In the genomic region with DNA sequence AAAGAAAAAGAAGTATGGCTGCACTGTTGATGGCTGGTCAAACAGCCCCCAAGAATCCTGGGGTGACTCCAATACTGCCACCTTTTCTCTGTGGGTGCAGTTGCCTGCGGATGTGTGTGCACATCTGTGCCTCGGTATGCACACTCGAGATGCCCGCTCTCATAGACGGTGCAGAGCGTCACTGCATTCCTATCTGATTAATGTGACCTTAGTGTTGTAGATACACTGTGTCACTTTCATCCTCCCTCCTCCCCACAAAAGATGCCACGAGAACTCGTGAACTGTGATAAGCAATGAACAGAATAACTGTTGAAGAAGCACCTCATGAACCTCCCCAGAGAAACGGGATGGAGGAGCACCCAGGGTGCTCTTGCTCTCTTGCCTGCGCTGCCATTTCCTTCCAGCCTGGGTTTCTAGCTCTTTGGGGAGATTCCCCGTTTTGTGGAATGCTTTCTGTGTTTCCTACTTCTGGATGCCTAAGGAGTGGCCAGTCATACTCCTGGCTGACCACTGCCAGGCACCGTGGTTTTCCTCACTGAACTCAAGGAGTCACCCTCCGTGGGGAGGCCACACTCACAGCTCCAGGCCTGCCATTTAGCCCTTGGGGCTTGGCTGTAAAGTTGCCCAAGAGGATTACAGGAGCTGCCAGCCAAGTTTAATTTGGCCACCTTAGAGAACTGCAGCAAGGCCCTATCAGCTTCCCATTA, we compare ENCODE assay signal across 14 cellular contexts. TPM values are rescaled to one million over a fixed set of nuclear protein-coding genes. Genes with fewer than 3 reads are reported as not detected.
A peak's percentile ranks its signal among the peaks of the same experiment; 100 is the strongest.
DNase-seq lines count a peak whose midpoint lies in the region; ATAC-seq, FAIRE-seq and TF ChIP-seq lines count a peak whose summit lies in the region.
"Had no signal": no experiment of that assay in that cellular context is flagged by ENCODE, and none has a peak within 500 bp of the region (broad histone marks: within the 10 kb centered on the region; RNA-seq: fewer than 3 reads in every experiment).

No MANE protein-coding gene starts in this region.

- CTCF ChIA-PET in HEK293T (lab: Yijun Ruan, JAX): no interaction called here

- H3K27me3 ChIP-seq in psoas muscle (ENCODE audit: insufficient read depth in 3 of 3, low read length in 2 of 3) (no peaks in the 10 kb centered on the region), dorsolateral prefrontal cortex (no peaks in the 10 kb centered on the region)
- H3K27me3 ChIP-seq: heart left ventricle had no signal

- peaks cover 0 to 29% of the 10 kb centered on the region in 2 donors for H3K36me3 ChIP-seq in psoas muscle (ENCODE audit: insufficient read depth in 1 of 2, low read depth in 1 of 2)

- TF ChIP-seq CTCF in NB4 (IDR thresholded peaks at IDR 0.05; ENCODE audit: low read depth, low read length): no peak
- no peak for TF ChIP-seq CTCF in choroid plexus epithelial cell (conservative IDR thresholded peaks at IDR 0.05; ENCODE audit: low read depth, low read length)
- TF ChIP-seq CTCF in psoas muscle (IDR thresholded peaks at IDR 0.05): no peak
- no peak for TF ChIP-seq CTCF in dorsolateral prefrontal cortex (IDR thresholded peaks at IDR 0.05 in 54 of 56, conservative IDR thresholded peaks at IDR 0.05 in 2 of 56; ENCODE audit: low read depth in 1 of 56, partially characterized antibody in 56 of 56)

- no peak for TF ChIP-seq POLR2A in NB4 (IDR thresholded peaks at IDR 0.05; ENCODE audit: extremely low read depth, insufficient read length)

- H3K4me3 ChIP-seq in NB4 (ENCODE audit: low read depth, low read length) (no peak overlapping the region), choroid plexus epithelial cell (ENCODE audit: low read depth, low read length) (no peak overlapping the region), psoas muscle (no peak overlapping the region), dorsolateral prefrontal cortex (no peak overlapping the region)
- H3K4me3 ChIP-seq: heart left ventricle had no signal

- no peak for FAIRE-seq in GM19239 (lab: Jason Lieb, UNC)
- FAIRE-seq: H1 had no signal

- H3K27ac ChIP-seq in psoas muscle: peak overlapping the region; percentile 25
- peak overlapping the region in 18 of 59 donors; percentile 1 to 85 (median 33) for H3K27ac ChIP-seq in dorsolateral prefrontal cortex
- H3K27ac ChIP-seq: heart left ventricle had no signal

- no peaks in the 10 kb centered on the region for H3K9me3 ChIP-seq in psoas muscle
- H3K9me3 ChIP-seq: heart left ventricle had no signal

- intact Hi-C loops in psoas muscle (cut with DNase I) (no loop called here), dorsolateral prefrontal cortex (cut with DNase I) (no loop called here)

- DNase-seq in ELR (ENCODE audit: low read depth) (peak; percentile 83), NB4 (ENCODE audit: low read depth) (peak; percentile 23), choroid plexus epithelial cell (ENCODE audit: low read depth) (peak; percentile 47), psoas muscle (peak in 1 of 2 donors; percentile 68), dorsolateral prefrontal cortex (no peak), GM19239 (ENCODE audit: insufficient read length, low spot score) (no peak), HEK293T (ENCODE audit: extremely low spot score) (no peak)
- DNase-seq: activated naive CD8-positive, alpha-beta T cell treated with anti-CD3 and anti-CD28 coated beads for 36 hours; heart left ventricle; NCI-H2029 treated with DMSO at 0.1 percent for 48 hours; NK-92 treated with Interleukin-12 subunit alpha and Interleukin-12 subunit beta, amount 100 ng/mL, for 24 hours; T-cell had no signal

- peak; percentile 53 to 83 (median 70) for ATAC-seq in psoas muscle
- ATAC-seq: stimulated activated effector memory CD8-positive, alpha-beta T cell treated with anti-CD3 and anti-CD28 coated beads, Interleukin-12 subunit alpha, Interleukin-12 subunit beta, amount 100 ng/mL, for 72 hours; T-cell had no signal

- H3K4me1 ChIP-seq in psoas muscle: peaks cover 12% of the 10 kb centered on the region

- WGBS in psoas muscle, 3 donors: 60 to 75% (median 60%) methylated on average over 13 of the region's 13 CpGs

- POLR2A ChIA-PET in HEK293T (lab: Yijun Ruan, JAX): interaction anchor here (1.3 kb wide), 1 partner anchor 32 kb away, joined by 3 read pairs; the partner anchor contains the start of gene NTPCR

TF ChIP-seq in HEK293T, 16 proteins besides CTCF, POLR2A, EP300 and RAD21:
- no peak for TF ChIP-seq ZNF384 (IDR thresholded peaks at IDR 0.05)
- TF ChIP-seq CTBP1 (IDR thresholded peaks at IDR 0.05; ENCODE audit: borderline replicate concordance): no peak
- TF ChIP-seq LEF1 (IDR thresholded peaks at IDR 0.05; ENCODE audit: borderline replicate concordance): no peak
- TF ChIP-seq FOXA1 (IDR thresholded peaks at IDR 0.05): no peak
- no peak for TF ChIP-seq HDGF (IDR thresholded peaks at IDR 0.05; ENCODE audit: borderline replicate concordance)
- no peak for TF ChIP-seq L3MBTL2 (conservative IDR thresholded peaks at IDR 0.05)
- TF ChIP-seq SUZ12 (IDR thresholded peaks at IDR 0.05): no peak
- TF ChIP-seq SP1 (IDR thresholded peaks at IDR 0.05): no peak
- TF ChIP-seq FOXM1 (IDR thresholded peaks at IDR 0.05; ENCODE audit: borderline replicate concordance): no peak
- TF ChIP-seq BHLHE40 (IDR thresholded peaks at IDR 0.05; ENCODE audit: borderline replicate concordance): no peak
- no peak for TF ChIP-seq ARNT (IDR thresholded peaks at IDR 0.05)

RNA-seq across cellular contexts. Expression of gene NTPCR, which starts 32.0 kb away (rescaled TPM):
- total RNA-seq in psoas muscle: 10 to 100 TPM; 37.2 to 72.0 (median 62.2) TPM
- 10 to 100 TPM; 34.8 to 75.1 (median 65.0) TPM for polyA plus RNA-seq in psoas muscle
- 10 to 100 TPM; 39.5 to 83.5 (median 61.4) TPM for total RNA-seq in dorsolateral prefrontal cortex

Comparison
In these comparisons a context has a peak if more than half of its experiments do, and no peak if none do; other contexts are left out.
1. DNase-seq: peak in ELR (single experiment), NB4 (single experiment) and choroid plexus epithelial cell (single experiment); none in dorsolateral prefrontal cortex (0 of 10), GM19239 (single experiment) and HEK293T (single experiment).